In the genomic region with DNA sequence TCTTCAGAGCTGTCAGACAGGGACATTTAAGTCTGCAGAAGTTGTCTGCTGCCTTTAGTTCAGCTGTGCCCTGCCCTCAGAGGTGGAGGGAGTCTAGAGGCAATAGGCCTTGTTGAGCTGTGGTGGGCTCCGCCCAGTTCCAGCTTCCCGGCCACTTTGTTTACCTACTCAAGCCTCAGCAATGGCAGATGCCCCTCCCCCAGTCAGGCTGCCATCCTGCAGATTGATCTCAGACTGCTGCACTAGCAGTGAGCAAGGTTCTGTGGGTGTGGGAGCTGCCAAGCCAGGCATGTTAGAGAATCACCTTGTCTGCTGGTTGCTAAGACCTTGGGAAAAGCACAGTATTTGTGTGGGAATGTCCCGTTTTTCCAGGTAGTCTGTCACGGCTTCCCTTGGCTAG, we compare ENCODE assay signal across 3 cellular contexts. TPM values are rescaled to one million over a fixed set of nuclear protein-coding genes. Genes with fewer than 3 reads are reported as not detected.
"Had no signal": no experiment of that assay in that cellular context is flagged by ENCODE, and none has a peak within 500 bp of the region (broad histone marks: within the 10 kb centered on the region; RNA-seq: fewer than 3 reads in every experiment).

No MANE protein-coding gene starts in this region.

RNA-seq across cellular contexts. Expression of gene KIAA0408, which starts 46.1 kb away (rescaled TPM):
- total RNA-seq: endothelial cell of umbilical vein, mammary epithelial cell had no signal
- polyA plus RNA-seq: endothelial cell of umbilical vein, immature natural killer cell, mammary epithelial cell had no signal
